ENCODE assay signal across 1 cellular context in genomic region chr6:128567029-128567428, GRCh38.
TF ChIP-seq lines count a peak whose summit lies in the region.

No MANE protein-coding gene starts in this region.

TF ChIP-seq in A549, 52 proteins besides CTCF, POLR2A, EP300 and RAD21 (continued from another document):
- TF ChIP-seq, protein P1, sequence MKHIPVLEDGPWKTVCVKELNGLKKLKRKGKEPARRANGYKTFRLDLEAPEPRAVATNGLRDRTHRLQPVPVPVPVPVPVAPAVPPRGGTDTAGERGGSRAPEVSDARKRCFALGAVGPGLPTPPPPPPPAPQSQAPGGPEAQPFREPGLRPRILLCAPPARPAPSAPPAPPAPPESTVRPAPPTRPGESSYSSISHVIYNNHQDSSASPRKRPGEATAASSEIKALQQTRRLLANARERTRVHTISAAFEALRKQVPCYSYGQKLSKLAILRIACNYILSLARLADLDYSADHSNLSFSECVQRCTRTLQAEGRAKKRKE (CRISPR knock-in tag; IDR thresholded peaks at IDR 0.05; ENCODE audit: low read depth): no peak
- TF ChIP-seq TP53 (CRISPR knock-in tag; IDR thresholded peaks at IDR 0.05) (no peak), HDAC2 (IDR thresholded peaks at IDR 0.05) (no peak)
